ENCODE assay signal across 29 cellular contexts in the genomic region with DNA sequence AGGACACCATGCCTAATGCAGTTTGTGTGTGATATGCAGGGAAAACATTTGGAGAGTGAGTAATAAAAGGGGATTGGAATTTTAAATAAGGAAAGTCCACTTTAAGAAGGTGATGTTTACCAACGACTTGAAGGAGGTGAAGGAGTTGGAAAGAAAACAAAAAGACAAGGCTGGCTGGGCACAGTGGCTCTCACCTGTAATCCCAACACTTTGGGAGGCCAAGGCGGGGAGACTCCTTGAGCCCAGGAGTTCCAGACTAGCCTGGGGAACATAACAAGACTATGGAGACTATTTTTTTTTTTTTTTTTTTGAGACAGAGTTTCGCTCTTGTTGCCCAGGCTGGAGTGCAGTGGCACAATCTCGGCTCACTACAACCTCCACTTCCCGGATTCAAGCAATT. TPM values are rescaled to one million over a fixed set of nuclear protein-coding genes. Genes with fewer than 3 reads are reported as not detected.
"Had no signal": no experiment of that assay in that cellular context is flagged by ENCODE, and none has a peak within 500 bp of the region (broad histone marks: within the 10 kb centered on the region; RNA-seq: fewer than 3 reads in every experiment).

No MANE protein-coding gene starts in this region.

- H3K27me3 ChIP-seq: body of pancreas, esophagus muscularis mucosa, foreskin keratinocyte, gastrocnemius medialis had no signal

- H3K4me1 ChIP-seq: foreskin keratinocyte had no signal

- H3K9me3 Mint-ChIP-seq: activated CD4-positive, alpha-beta memory T cell treated with anti-CD3 and anti-CD28 coated beads for 36 hours; activated CD4-positive, alpha-beta T cell treated with anti-CD3 and anti-CD28 coated beads, Interleukin-2, amount 10 ng/mL, durations not matched to agents 24 days and 14 days; activated naive CD4-positive, alpha-beta T cell treated with anti-CD3 and anti-CD28 coated beads, Interleukin-2, amount 10 ng/mL, durations not matched to agents 7 days and 5 days; activated naive CD4-positive, alpha-beta T cell treated with anti-CD3 and anti-CD28 coated beads, Interleukin-2, amount 50 U/mL, for 72 hours; activated T-cell treated with anti-CD3 and anti-CD28 coated beads, Interleukin-2, amount 50 U/mL, for 24 hours; activated T-cell treated with anti-CD3 and anti-CD28 coated beads, Interleukin-2, amount 50 U/mL, for 72 hours; effector memory CD8-positive, alpha-beta T cell had no signal

- H3K4me1 Mint-ChIP-seq: activated CD4-positive, alpha-beta T cell treated with anti-CD3 and anti-CD28 coated beads, Interleukin-2, amount 10 ng/mL, durations not matched to agents 24 days and 14 days had no signal

- H3K4me3 ChIP-seq: adrenal gland, body of pancreas, esophagus muscularis mucosa, gastrocnemius medialis had no signal

- H3K27ac Mint-ChIP-seq: activated CD4-positive, alpha-beta memory T cell treated with anti-CD3 and anti-CD28 coated beads for 36 hours; activated CD4-positive, alpha-beta T cell treated with anti-CD3 and anti-CD28 coated beads for 36 hours; activated CD4-positive, alpha-beta T cell treated with anti-CD3 and anti-CD28 coated beads, Interleukin-2, amount 10 ng/mL, durations not matched to agents 24 days and 14 days; activated naive CD4-positive, alpha-beta T cell treated with anti-CD3 and anti-CD28 coated beads, Interleukin-2, amount 10 ng/mL, durations not matched to agents 7 days and 5 days; activated naive CD4-positive, alpha-beta T cell treated with anti-CD3 and anti-CD28 coated beads, Interleukin-2, amount 50 U/mL, for 72 hours; activated T-cell treated with anti-CD3 and anti-CD28 coated beads, Interleukin-2, amount 50 U/mL, for 24 hours; activated T-cell treated with anti-CD3 and anti-CD28 coated beads, Interleukin-2, amount 50 U/mL, for 72 hours; effector memory CD8-positive, alpha-beta T cell had no signal

- DNase-seq: activated CD4-positive, alpha-beta memory T cell treated with anti-CD3 and anti-CD28 coated beads for 36 hours; activated CD4-positive, alpha-beta T cell treated with anti-CD3 and anti-CD28 coated beads for 36 hours; activated CD4-positive, alpha-beta T cell treated with anti-CD3 and anti-CD28 coated beads, Interleukin-2, amount 10 ng/mL, durations not matched to agents 24 days and 14 days; activated CD4-positive, CD25-positive, alpha-beta regulatory T cell; activated CD4-positive, CD25-positive, alpha-beta regulatory T cell treated with anti-CD3 and anti-CD28 coated beads, Interleukin-2, amount 50 U/mL, for 72 hours; activated CD8-positive, alpha-beta memory T cell treated with anti-CD3 and anti-CD28 coated beads, Interleukin-2, amount 50 U/mL, for 48 hours; activated gamma-delta T cell; activated naive CD4-positive, alpha-beta T cell; activated naive CD4-positive, alpha-beta T cell treated with anti-CD3 and anti-CD28 coated beads, Interleukin-2, amount 10 ng/mL, durations not matched to agents 7 days and 5 days; activated T-cell treated with anti-CD3 and anti-CD28 coated beads for 4 hours; activated T-cell treated with anti-CD3 and anti-CD28 coated beads, Interleukin-2, amount 50 U/mL, for 24 hours; activated T-cell treated with anti-CD3 and anti-CD28 coated beads, Interleukin-2, amount 50 U/mL, for 72 hours; amygdala; aorta; body of pancreas; caudate nucleus; cortex of kidney; dermis blood vessel endothelial cell; effector CD4-positive, alpha-beta T cell; effector memory CD8-positive, alpha-beta T cell; erythroblast; foreskin keratinocyte; gastrocnemius medialis; T-helper 2 cell had no signal

- H3K4me3 Mint-ChIP-seq: activated CD4-positive, alpha-beta memory T cell treated with anti-CD3 and anti-CD28 coated beads for 36 hours; activated CD4-positive, alpha-beta T cell treated with anti-CD3 and anti-CD28 coated beads for 36 hours; activated CD4-positive, alpha-beta T cell treated with anti-CD3 and anti-CD28 coated beads, Interleukin-2, amount 10 ng/mL, durations not matched to agents 24 days and 14 days; activated naive CD4-positive, alpha-beta T cell treated with anti-CD3 and anti-CD28 coated beads, Interleukin-2, amount 10 ng/mL, durations not matched to agents 7 days and 5 days; activated T-cell treated with anti-CD3 and anti-CD28 coated beads, Interleukin-2, amount 50 U/mL, for 24 hours; activated T-cell treated with anti-CD3 and anti-CD28 coated beads, Interleukin-2, amount 50 U/mL, for 72 hours; effector memory CD8-positive, alpha-beta T cell had no signal

- H3K27me3 Mint-ChIP-seq: activated CD4-positive, alpha-beta memory T cell treated with anti-CD3 and anti-CD28 coated beads for 36 hours; activated CD4-positive, alpha-beta T cell treated with anti-CD3 and anti-CD28 coated beads for 36 hours; activated CD4-positive, alpha-beta T cell treated with anti-CD3 and anti-CD28 coated beads, Interleukin-2, amount 10 ng/mL, durations not matched to agents 24 days and 14 days; activated naive CD4-positive, alpha-beta T cell treated with anti-CD3 and anti-CD28 coated beads, Interleukin-2, amount 10 ng/mL, durations not matched to agents 7 days and 5 days; effector memory CD8-positive, alpha-beta T cell had no signal

- H3K36me3 Mint-ChIP-seq: activated CD4-positive, alpha-beta memory T cell treated with anti-CD3 and anti-CD28 coated beads for 36 hours; activated naive CD4-positive, alpha-beta T cell treated with anti-CD3 and anti-CD28 coated beads, Interleukin-2, amount 50 U/mL, for 72 hours had no signal

- H3K9me3 ChIP-seq: adrenal gland, body of pancreas, esophagus muscularis mucosa, gastrocnemius medialis had no signal

- ATAC-seq: activated CD4-positive, alpha-beta T cell treated with anti-CD3 and anti-CD28 coated beads for 36 hours; activated naive CD4-positive, alpha-beta T cell treated with anti-CD3 and anti-CD28 coated beads, Interleukin-2, amount 50 U/mL, for 72 hours; activated T-cell treated with anti-CD3 and anti-CD28 coated beads, Interleukin-2, amount 50 U/mL, for 72 hours; body of pancreas; effector memory CD8-positive, alpha-beta T cell; foreskin keratinocyte; gastrocnemius medialis had no signal

- H3K36me3 ChIP-seq: adrenal gland, esophagus muscularis mucosa, gastrocnemius medialis had no signal

- H3K27ac ChIP-seq: adrenal gland, body of pancreas, esophagus muscularis mucosa, foreskin keratinocyte, gastrocnemius medialis had no signal

RNA-seq across cellular contexts. Expression of a gene that starts 55.2 kb away (rescaled TPM):
- total RNA-seq: activated CD4-positive, alpha-beta memory T cell treated with anti-CD3 and anti-CD28 coated beads for 36 hours; activated CD4-positive, alpha-beta T cell treated with anti-CD3 and anti-CD28 coated beads for 36 hours; activated CD4-positive, alpha-beta T cell treated with anti-CD3 and anti-CD28 coated beads, Interleukin-2, amount 10 ng/mL, durations not matched to agents 24 days and 14 days; activated naive CD4-positive, alpha-beta T cell treated with anti-CD3 and anti-CD28 coated beads, Interleukin-2, amount 50 U/mL, for 72 hours; activated T-cell treated with anti-CD3 and anti-CD28 coated beads, Interleukin-2, amount 50 U/mL, for 72 hours; chondrocyte; foreskin keratinocyte; T-helper 1 cell treated with Interleukin-12 subunit alpha and Interleukin-12 subunit beta and Interleukin-4 antibody, amounts not matched to agents 30 ng/mL and 1 ng/mL, for 36 hours had no signal
